In genomic region chr20:63441136-63441776, GRCh38 we compare ENCODE assay signal across 12 cellular contexts.
DNase-seq lines count a peak whose midpoint lies in the region; ATAC-seq, FAIRE-seq and TF ChIP-seq lines count a peak whose summit lies in the region.
"Had no signal": no experiment of that assay in that cellular context is flagged by ENCODE, and none has a peak within 500 bp of the region (broad histone marks: within the 10 kb centered on the region; RNA-seq: fewer than 3 reads in every experiment).

No MANE protein-coding gene starts in this region.

- H3K27ac ChIP-seq in BLaER1, result peak overlapping the region; percentile 70
- H3K27ac ChIP-seq: C4-2B, epithelial cell of prostate, stomach, WERI-Rb-1 had no signal

- peak overlapping the region; percentile 93 for H3K4me2 ChIP-seq in BLaER1

- no peaks in the 10 kb centered on the region for H3K9me3 ChIP-seq in BLaER1
- H3K9me3 ChIP-seq: stomach had no signal

- in situ Hi-C loops in GM13976 (cut with MboI; ENCODE audit: low sequenced_read_pairs, unreplicated experiment), result no loop called here

- H3K27me3 Mint-ChIP-seq in effector memory CD8-positive, alpha-beta T cell, result peaks cover 0 to 9% of the 10 kb centered on the region in 2 donors

- peaks cover 92% of the 10 kb centered on the region for H3K4me1 ChIP-seq in BLaER1
- H3K4me1 ChIP-seq: stomach had no signal

- H3K4me3 ChIP-seq in BLaER1, result peak overlapping the region; percentile 11; the same call in 1 of the 2 replicates
- H3K4me3 ChIP-seq: stomach had no signal

- H3K9ac ChIP-seq in BLaER1, result peak overlapping the region; percentile 44; the same call in 1 of the 2 replicates

- H3K4me3 Mint-ChIP-seq in effector memory CD8-positive, alpha-beta T cell, result peak overlapping the region; percentile 68 to 72

- FAIRE-seq in HTR-8/SVneo (lab: Jason Lieb, UNC), result no peak

- peaks cover 6 to 12% of the 10 kb centered on the region in 2 donors for H3K9me3 Mint-ChIP-seq in effector memory CD8-positive, alpha-beta T cell

- H3K36me3 Mint-ChIP-seq in effector memory CD8-positive, alpha-beta T cell (ENCODE audit: insufficient read depth), result peaks cover 19% of the 10 kb centered on the region

- H3K27me3 ChIP-seq in BLaER1, result no peaks in the 10 kb centered on the region

- peaks cover 13 to 15% of the 10 kb centered on the region in 2 donors for H3K4me1 Mint-ChIP-seq in effector memory CD8-positive, alpha-beta T cell (ENCODE audit: low read depth in 2 of 2)

- ATAC-seq in effector memory CD8-positive, alpha-beta T cell (replicated peaks), result peak; percentile 70
- ATAC-seq in HG03039 (IDR thresholded peaks at IDR 0.05; ENCODE audit: unreplicated experiment), result no peak
- no peak for ATAC-seq in GM21423 (IDR thresholded peaks at IDR 0.05; ENCODE audit: unreplicated experiment)

- DNase-seq in GM13976 (ENCODE audit: low spot score), result peak; percentile 81
- DNase-seq in activated CD4-positive, alpha-beta T cell treated with anti-CD3 and anti-CD28 coated beads, Interleukin-2, amount 50 U/mL, for 1 hour, result peak; percentile 10
- DNase-seq in effector memory CD8-positive, alpha-beta T cell, result no peak
- no peak for DNase-seq in hypothalamus (lab: John Stamatoyannopoulos, UW)
- DNase-seq in HTR-8/SVneo (ENCODE audit: insufficient read length, low spot score), result no peak

- peak overlapping the region; percentile 74 to 79 for H3K27ac Mint-ChIP-seq in effector memory CD8-positive, alpha-beta T cell

- H3K36me3 ChIP-seq in BLaER1, result no peaks in the 10 kb centered on the region
- H3K36me3 ChIP-seq: stomach had no signal

- TF ChIP-seq CTCF in GM13976 (IDR thresholded peaks at IDR 0.05; ENCODE audit: borderline replicate concordance, control extremely low read depth, extremely low read depth, insufficient read depth, missing control alignments), result no peak

- peaks cover 31% of the 10 kb centered on the region for H4K20me1 ChIP-seq in BLaER1

Comparison
In these comparisons a context has a peak if more than half of its experiments do, and no peak if none do; other contexts are left out.
1. DNase-seq: peak in GM13976 (single experiment) and activated CD4-positive, alpha-beta T cell treated with anti-CD3 and anti-CD28 coated beads, Interleukin-2, amount 50 U/mL, for 1 hour (single experiment); none in effector memory CD8-positive, alpha-beta T cell (0 of 3), hypothalamus (0 of 51) and HTR-8/SVneo (single experiment).